Comparison of ENCODE assay signal across 11 cellular contexts in genomic region chr21:35658242-35658641, GRCh38.
A peak's percentile ranks its signal among the peaks of the same experiment; 100 is the strongest.
DNase-seq lines count a peak whose midpoint lies in the region; ATAC-seq and TF ChIP-seq lines count a peak whose summit lies in the region.
"Had no signal": no experiment of that assay in that cellular context is flagged by ENCODE, and none has a peak within 500 bp of the region (broad histone marks: within the 10 kb centered on the region; RNA-seq: fewer than 3 reads in every experiment).

No MANE protein-coding gene starts in this region.

- H3K4me3 Mint-ChIP-seq in H9 (no peak overlapping the region), glutamatergic neuron (ENCODE audit: unreplicated experiment) (no peak overlapping the region)

- H2BK5ac ChIP-seq in H9 (ENCODE audit: insufficient read length, low read length) = no peak overlapping the region

- H3K23ac ChIP-seq in H9 (ENCODE audit: insufficient read length, low read depth, low read length) = no peak overlapping the region

- no peak overlapping the region for H4K91ac ChIP-seq in H9 (ENCODE audit: insufficient read length, low read depth, low read length)

- H3K4me1 Mint-ChIP-seq in H9 (no peaks in the 10 kb centered on the region), glutamatergic neuron (ENCODE audit: low read depth, unreplicated experiment) (peaks cover 2% of the 10 kb centered on the region)

- H3K79me2 ChIP-seq in H9 (ENCODE audit: insufficient read depth, low read length) = no peaks in the 10 kb centered on the region

- no peak overlapping the region for H2BK15ac ChIP-seq in H9 (ENCODE audit: low read depth, low read length)

- H3K4ac ChIP-seq in H9 (ENCODE audit: low read depth, low read length) = no peak overlapping the region

- TF ChIP-seq CTCF in H9 (conservative IDR thresholded peaks at IDR 0.05) = no peak
- no peak for TF ChIP-seq CTCF in glutamatergic neuron (IDR thresholded peaks at IDR 0.05; ENCODE audit: partially characterized antibody, unreplicated experiment)

- DNase-seq in ELR (ENCODE audit: low read depth) (peak; percentile 43), NOMO-1 (lab: John Stamatoyannopoulos, UW; ENCODE audit: unreplicated experiment in 2 of 2) (peak; percentile 86 to 95), cerebellar cortex (ENCODE audit: low spot score) (peak; percentile 1), sciatic nerve (ENCODE audit: low spot score) (no peak), H9 (no peak), NCI-H510A (lab: John Stamatoyannopoulos, UW) (no peak), glutamatergic neuron (no peak)
- DNase-seq: activated CD4-positive, alpha-beta T cell treated with anti-CD3 and anti-CD28 coated beads for 4 hours; aorta had no signal

- no peaks in the 10 kb centered on the region for H3K4me1 ChIP-seq in H9 (ENCODE audit: insufficient read depth, low read length)

- ATAC-seq in sciatic nerve (peak; percentile 79), GM19395 (IDR thresholded peaks at IDR 0.05; ENCODE audit: unreplicated experiment) (no peak)

- H3T11ph ChIP-seq in H9 (ENCODE audit: low read length) = no peak overlapping the region

- WGBS in H9 (ENCODE audit: extremely low coverage, insufficient read length, low lambda C conversion rate) = no CpG with 5 or more reads among the region's 3 CpGs

- no peak overlapping the region for H4K8ac ChIP-seq in H9 (replicated peaks; ENCODE audit: insufficient read length, low read depth, low read length)

- peaks cover 0 to 5% (median 0%) of the 10 kb centered on the region in 3 experiments; a peak in 3 of 7 replicates for H3K36me3 Mint-ChIP-seq in H9 (ENCODE audit: insufficient read depth in 1 of 3, low read depth in 3 of 3)
- no peaks in the 10 kb centered on the region for H3K36me3 Mint-ChIP-seq in glutamatergic neuron (ENCODE audit: unreplicated experiment)

- no peak overlapping the region for H3K4me2 ChIP-seq in H9 (ENCODE audit: insufficient read depth, insufficient read length, low read length)
- H3K4me2 ChIP-seq: PC-9 had no signal

- H3K27ac Mint-ChIP-seq in H9 (no peak overlapping the region), glutamatergic neuron (ENCODE audit: unreplicated experiment) (no peak overlapping the region)

- no peaks in the 10 kb centered on the region for H4K20me1 ChIP-seq in H9 (ENCODE audit: control insufficient read depth, insufficient read depth, insufficient read length)

- no peak overlapping the region for H2AFZ ChIP-seq in H9 (ENCODE audit: low read length)
- H2AFZ ChIP-seq: PC-9 had no signal

- no peak overlapping the region for H2AK5ac ChIP-seq in H9 (ENCODE audit: insufficient read length, low read length)

- no peak overlapping the region for H4K5ac ChIP-seq in H9 (ENCODE audit: insufficient read length, low read depth, low read length)

- H3K27ac ChIP-seq in H9 (ENCODE audit: insufficient read length, low read depth, low read length) = no peak overlapping the region
- H3K27ac ChIP-seq: PC-9 had no signal

- H3K18ac ChIP-seq in H9 (ENCODE audit: insufficient read length, low read depth, low read length) = no peak overlapping the region

- H3K27me3 ChIP-seq in H9 (ENCODE audit: insufficient read depth, low read length) = no peaks in the 10 kb centered on the region

- H3K9ac ChIP-seq in H9 (ENCODE audit: extremely low read depth, insufficient read length, low read length) = no peak overlapping the region

- H3K14ac ChIP-seq in H9 (ENCODE audit: insufficient read depth, low read length) = no peak overlapping the region

- H3K79me1 ChIP-seq in H9 (ENCODE audit: insufficient read depth, low read depth, low read length, poor library complexity, severe bottlenecking) = no peaks in the 10 kb centered on the region

- no peak overlapping the region for H2BK120ac ChIP-seq in H9 (ENCODE audit: low read depth, low read length, poor library complexity, severe bottlenecking)

- H3K27me3 Mint-ChIP-seq in H9 (ENCODE audit: low read depth) = no peaks in the 10 kb centered on the region
- no peaks in the 10 kb centered on the region for H3K27me3 Mint-ChIP-seq in glutamatergic neuron (ENCODE audit: unreplicated experiment)

- peaks cover 7 to 9% of the 10 kb centered on the region in 2 experiments; a peak in 3 of 5 replicates for H3K9me3 Mint-ChIP-seq in H9
- peaks cover 2% of the 10 kb centered on the region for H3K9me3 Mint-ChIP-seq in glutamatergic neuron (ENCODE audit: unreplicated experiment)

- no peak overlapping the region for H3K56ac ChIP-seq in H9 (ENCODE audit: insufficient read length, low read depth, low read length)

- intact Hi-C loops in sciatic nerve (cut with DNase I) = no loop called here

- no peak overlapping the region for H2BK12ac ChIP-seq in H9 (ENCODE audit: insufficient read length, low read depth, low read length)

- H3K9me3 ChIP-seq in H9 (ENCODE audit: control insufficient read depth, low read depth, low read length) = no peaks in the 10 kb centered on the region

- H3K23me2 ChIP-seq in H9 (ENCODE audit: insufficient read length, low read depth, low read length, poor library complexity, severe bottlenecking) = no peaks in the 10 kb centered on the region

- no peak overlapping the region for H2BK20ac ChIP-seq in H9 (ENCODE audit: low read depth, low read length, poor library complexity, severe bottlenecking)

Comparison
In these comparisons a context has a peak if more than half of its experiments do, and no peak if none do; other contexts are left out.
1. DNase-seq: peak in ELR (single experiment), NOMO-1 (2 of 2) and cerebellar cortex (single experiment); none in sciatic nerve (single experiment), H9 (single experiment), NCI-H510A (single experiment) and glutamatergic neuron (single experiment).